25 cellular contexts compared by ENCODE assay signal in genomic region chr6:90644492-90644891, GRCh38.
"Had no signal": no experiment of that assay in that cellular context is flagged by ENCODE, and none has a peak within 500 bp of the region (broad histone marks: within the 10 kb centered on the region; RNA-seq: fewer than 3 reads in every experiment).

No MANE protein-coding gene starts in this region.

- H3K4me3 Mint-ChIP-seq: T-cell had no signal

- ATAC-seq: Panc1, PC-3, T-cell had no signal

- H3K36me3 Mint-ChIP-seq: T-cell had no signal

- H3K9me3 ChIP-seq: MG63, SK-N-SH had no signal

- H3K4me1 Mint-ChIP-seq: T-cell had no signal

- H3K4me2 ChIP-seq: SK-N-SH had no signal

- H3K36me3 ChIP-seq: MG63 had no signal

- H3K4me3 ChIP-seq: MG63 had no signal

- H3K27me3 ChIP-seq: MG63 had no signal

- H3K27ac Mint-ChIP-seq: T-cell had no signal

- DNase-seq: Karpas-422; KBM-7; MG63; NCI-H1092; NCI-H1105 treated with DMSO at 0.1 percent for 48 hours; NCI-H1417 treated with DMSO at 0.1 percent for 48 hours; NCI-H146; NCI-H1694 treated with DMSO at 0.1 percent for 48 hours; NCI-H1930; NCI-H2081; NCI-H2171; NCI-H226; NCI-H446; NCI-H510A; NCI-H524 treated with DMSO at 0.1 percent for 48 hours; NCI-H69; NCI-H774; NK-92 treated with Interleukin-12 subunit alpha and Interleukin-12 subunit beta, amount 100 ng/mL, for 24 hours; PC-3; SHP77; SK-N-SH; SW 1271; T-cell had no signal

- H3K27ac ChIP-seq: RWPE1 had no signal

- H3K9ac ChIP-seq: SK-N-SH had no signal
